Comparison of ENCODE assay signal across 14 cellular contexts in the genomic region with DNA sequence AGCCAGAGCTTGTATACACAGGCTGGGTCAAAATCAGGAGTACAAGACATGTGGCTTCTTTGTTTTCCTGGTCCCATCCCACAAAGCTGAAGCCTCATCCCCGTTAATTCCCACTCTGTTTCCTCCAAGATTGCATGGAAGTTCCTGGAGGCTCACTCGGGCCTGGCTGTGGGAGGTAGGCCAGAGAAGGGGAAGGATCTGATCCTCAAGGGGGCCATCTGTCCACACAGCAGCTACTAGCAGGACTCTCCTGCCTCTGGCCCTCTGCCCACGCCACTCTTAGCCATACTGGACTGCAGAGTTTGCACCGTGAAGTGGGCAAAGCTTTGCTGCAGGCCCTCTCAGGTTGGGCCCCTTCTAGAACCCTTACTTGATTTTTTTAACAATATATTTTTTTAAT.
DNase-seq lines count a peak whose midpoint lies in the region; ATAC-seq and TF ChIP-seq lines count a peak whose summit lies in the region.
"Had no signal": no experiment of that assay in that cellular context is flagged by ENCODE, and none has a peak within 500 bp of the region (broad histone marks: within the 10 kb centered on the region; RNA-seq: fewer than 3 reads in every experiment).

No MANE protein-coding gene starts in this region.

- no peak for TF ChIP-seq CTCF in tibial artery (IDR thresholded peaks at IDR 0.05)

- ATAC-seq in GM19463 (IDR thresholded peaks at IDR 0.05; ENCODE audit: unreplicated experiment), result no peak
- ATAC-seq: stimulated activated naive CD8-positive, alpha-beta T cell treated with anti-CD3 and anti-CD28 coated beads, Interleukin-15, amount 100 ng/mL, for 72 hours; T-cell had no signal

- H3K9me3 ChIP-seq in ectodermal cell (ENCODE audit: control insufficient read depth, low read length) (no peaks in the 10 kb centered on the region), tibial artery (no peaks in the 10 kb centered on the region)
- H3K9me3 ChIP-seq: colonic mucosa had no signal

- H3K27ac ChIP-seq in ectodermal cell (ENCODE audit: insufficient read depth, low read depth, low read length, poor library complexity, severe bottlenecking) (peak overlapping the region; percentile 65), tibial artery (peak overlapping the region; percentile 26 to 41)
- H3K27ac ChIP-seq: colonic mucosa, parathyroid adenoma had no signal

- H3K27me3 ChIP-seq in ectodermal cell (ENCODE audit: control insufficient read depth, insufficient read depth, low read length, poor library complexity, severe bottlenecking) (no peaks in the 10 kb centered on the region), tibial artery (no peaks in the 10 kb centered on the region)
- H3K27me3 ChIP-seq: colonic mucosa had no signal

- H3K4me3 ChIP-seq in ectodermal cell (ENCODE audit: insufficient read depth, low read depth, low read length) (no peak overlapping the region), tibial artery (no peak overlapping the region)
- H3K4me3 ChIP-seq: colonic mucosa had no signal

- H3K36me3 ChIP-seq in ectodermal cell (ENCODE audit: control insufficient read depth, insufficient read depth, low read length) (no peaks in the 10 kb centered on the region), tibial artery (no peaks in the 10 kb centered on the region)
- H3K36me3 ChIP-seq: colonic mucosa had no signal

- intact Hi-C loops in tibial artery (cut with DNase I; ENCODE audit: low total_unique reads), result no loop called here

- WGBS in ectodermal cell, 2 experiments, result 51 to 56% methylated on average over 4 of the region's 4 CpGs

- DNase-seq in NCI-H524 treated with DMSO at 0.1 percent for 48 hours (lab: John Stamatoyannopoulos, UW), result peak; percentile 18
- peak; percentile 27 for DNase-seq in midbrain (lab: John Stamatoyannopoulos, UW)
- DNase-seq in tibial artery, result peak in 1 of 2 donors; percentile 77
- DNase-seq in CD1c-positive myeloid dendritic cell (ENCODE audit: extremely low spot score), result no peak
- DNase-seq in NCI-H128 (lab: John Stamatoyannopoulos, UW; ENCODE audit: unreplicated experiment), result no peak
- DNase-seq: colonic mucosa; COR-L47; kidney glomerular epithelial cell; NCI-H1436 treated with DMSO at 0.1 percent for 48 hours; stimulated activated naive CD8-positive, alpha-beta T cell treated with anti-CD3 and anti-CD28 coated beads, Interleukin-15, amount 100 ng/mL, for 72 hours; T-cell had no signal

- peaks cover 50% of the 10 kb centered on the region for H3K4me1 ChIP-seq in ectodermal cell (ENCODE audit: control insufficient read depth, insufficient read depth, low read length)
- H3K4me1 ChIP-seq in tibial artery, result peaks cover 0 to 31% (median 15%) of the 10 kb centered on the region in 4 donors
- H3K4me1 ChIP-seq: colonic mucosa had no signal

Comparison
In these comparisons a context has a peak if more than half of its experiments do, and no peak if none do; other contexts are left out.
1. DNase-seq: peak in NCI-H524 treated with DMSO at 0.1 percent for 48 hours (single experiment) and midbrain (single experiment); none in CD1c-positive myeloid dendritic cell (single experiment) and NCI-H128 (single experiment).